Comparison of ENCODE assay signal across 8 cellular contexts in genomic region chr13:32587774-32588165, GRCh38. TPM values are rescaled to one million over a fixed set of nuclear protein-coding genes. Genes with fewer than 3 reads are reported as not detected.
A peak's percentile ranks its signal among the peaks of the same experiment; 100 is the strongest.
DNase-seq lines count a peak whose midpoint lies in the region; ATAC-seq lines count a peak whose summit lies in the region.

No MANE protein-coding gene starts in this region.

- H3K27me3 Mint-ChIP-seq in activated CD4-positive, alpha-beta T cell treated with anti-CD3 and anti-CD28 coated beads, Interleukin-2, amount 10 ng/mL, durations not matched to agents 7 days and 5 days: peaks cover 10% of the 10 kb centered on the region
- no peaks in the 10 kb centered on the region for H3K27me3 Mint-ChIP-seq in naive thymus-derived CD8-positive, alpha-beta T cell

- ATAC-seq in naive thymus-derived CD8-positive, alpha-beta T cell: no peak
- no peak for ATAC-seq in activated CD4-positive, CD25-positive, alpha-beta regulatory T cell treated with anti-CD3 and anti-CD28 coated beads, Interleukin-2, amount 50 U/mL, for 24 hours

- no peaks in the 10 kb centered on the region for H3K36me3 ChIP-seq in effector memory CD4-positive, alpha-beta T cell (ENCODE audit: control insufficient read depth, insufficient read depth, low read length)

- no peak for DNase-seq in activated CD4-positive, alpha-beta T cell treated with anti-CD3 and anti-CD28 coated beads, Interleukin-2, amount 10 ng/mL, durations not matched to agents 7 days and 5 days
- no peak for DNase-seq in activated CD4-positive, alpha-beta T cell treated with anti-CD3 and anti-CD28 coated beads for 1 hour
- peak; percentile 54 for DNase-seq in OCI-M1 (lab: John Stamatoyannopoulos, UW)
- DNase-seq in effector memory CD4-positive, alpha-beta T cell: no peak
- peak in 1 of 10 donors; percentile 7 for DNase-seq in naive thymus-derived CD8-positive, alpha-beta T cell
- no peak for DNase-seq in D341Med (ENCODE audit: low spot score)
- DNase-seq in NCI-H2196 treated with DMSO at 0.1 percent for 48 hours (lab: John Stamatoyannopoulos, UW; ENCODE audit: unreplicated experiment): no peak

- no peaks in the 10 kb centered on the region for H3K9me3 Mint-ChIP-seq in activated CD4-positive, alpha-beta T cell treated with anti-CD3 and anti-CD28 coated beads, Interleukin-2, amount 10 ng/mL, durations not matched to agents 7 days and 5 days
- H3K9me3 Mint-ChIP-seq in naive thymus-derived CD8-positive, alpha-beta T cell: peaks cover 0 to 2% (median 0%) of the 10 kb centered on the region in 9 donors

- H3K4me1 ChIP-seq in effector memory CD4-positive, alpha-beta T cell (ENCODE audit: control insufficient read depth, insufficient read depth, low read length, poor library complexity, severe bottlenecking): peaks cover 11% of the 10 kb centered on the region

- peaks cover 4% of the 10 kb centered on the region for H3K36me3 Mint-ChIP-seq in activated CD4-positive, alpha-beta T cell treated with anti-CD3 and anti-CD28 coated beads, Interleukin-2, amount 10 ng/mL, durations not matched to agents 7 days and 5 days (ENCODE audit: low read depth)
- H3K36me3 Mint-ChIP-seq in naive thymus-derived CD8-positive, alpha-beta T cell: no peaks in the 10 kb centered on the region

- POLR2A ChIA-PET in activated CD4-positive, alpha-beta T cell treated with anti-CD3 and anti-CD28 coated beads, Interleukin-2, amount 10 ng/mL, durations not matched to agents 7 days and 5 days (lab: Charles Lee): interaction anchor here (0.6 to 0.9 kb wide), 2 partner anchors 54 to 81 kb away, joined by 3 read pairs; no protein-coding TSS in a partner anchor
- POLR2A ChIA-PET in naive thymus-derived CD8-positive, alpha-beta T cell (lab: Charles Lee): interaction anchor here (1.0 to 1.4 kb wide), 6 partner anchors 49 to 955 kb away, joined by 3 to 7 read pairs (median 6); partner anchors contain the start of gene N4BP2L2

- peak overlapping the region; percentile 95 for H3K4me3 Mint-ChIP-seq in activated CD4-positive, alpha-beta T cell treated with anti-CD3 and anti-CD28 coated beads, Interleukin-2, amount 10 ng/mL, durations not matched to agents 7 days and 5 days
- H3K4me3 Mint-ChIP-seq in naive thymus-derived CD8-positive, alpha-beta T cell: peak overlapping the region; percentile 93 to 99 (median 97)

- H3K27ac Mint-ChIP-seq in activated CD4-positive, alpha-beta T cell treated with anti-CD3 and anti-CD28 coated beads, Interleukin-2, amount 10 ng/mL, durations not matched to agents 7 days and 5 days: peak overlapping the region; percentile 95
- H3K27ac Mint-ChIP-seq in naive thymus-derived CD8-positive, alpha-beta T cell: peak overlapping the region; percentile 94 to 98 (median 96)

- no peaks in the 10 kb centered on the region for H3K9me3 ChIP-seq in effector memory CD4-positive, alpha-beta T cell (ENCODE audit: control insufficient read depth, low read length)

- H3K27me3 ChIP-seq in effector memory CD4-positive, alpha-beta T cell (replicated peaks; ENCODE audit: control insufficient read depth, insufficient read depth, low read length, poor library complexity, severe bottlenecking): no peaks in the 10 kb centered on the region

- H3K4me3 ChIP-seq in effector memory CD4-positive, alpha-beta T cell (ENCODE audit: insufficient read depth, low read depth, low read length, poor library complexity, severe bottlenecking): peak overlapping the region; percentile 87

- H3K4me1 Mint-ChIP-seq in activated CD4-positive, alpha-beta T cell treated with anti-CD3 and anti-CD28 coated beads, Interleukin-2, amount 10 ng/mL, durations not matched to agents 7 days and 5 days: peaks cover 43% of the 10 kb centered on the region
- H3K4me1 Mint-ChIP-seq in naive thymus-derived CD8-positive, alpha-beta T cell: peaks cover 36 to 57% (median 54%) of the 10 kb centered on the region in 4 donors

- CTCF ChIA-PET in activated CD4-positive, alpha-beta T cell treated with anti-CD3 and anti-CD28 coated beads, Interleukin-2, amount 10 ng/mL, durations not matched to agents 7 days and 5 days (lab: Charles Lee): interaction anchor here (0.5 to 1.2 kb wide), 8 partner anchors 9 to 955 kb away, joined by 3 to 7 read pairs (median 3); partner anchors contain the start of gene N4BP2L2

- peak overlapping the region; percentile 67 for H3K27ac ChIP-seq in effector memory CD4-positive, alpha-beta T cell (ENCODE audit: insufficient read depth, low read length, poor library complexity, severe bottlenecking)

RNA-seq across cellular contexts. Expression of gene PDS5B, which starts 1.5 kb away (rescaled TPM):
- total RNA-seq in activated CD4-positive, alpha-beta T cell treated with anti-CD3 and anti-CD28 coated beads, Interleukin-2, amount 10 ng/mL, durations not matched to agents 7 days and 5 days: 10 to 100 TPM; 77.6 to 92.3 TPM
- total RNA-seq in naive thymus-derived CD8-positive, alpha-beta T cell: 10 to 100 TPM; 68.1 to 71.6 TPM
- 10 to 100 TPM; 32.0 to 38.1 (median 34.7) TPM for polyA plus RNA-seq in naive thymus-derived CD8-positive, alpha-beta T cell

RNA-seq across cellular contexts. Expression of gene N4BP2L2, which starts 49.2 kb away (rescaled TPM):
- total RNA-seq in activated CD4-positive, alpha-beta T cell treated with anti-CD3 and anti-CD28 coated beads, Interleukin-2, amount 10 ng/mL, durations not matched to agents 7 days and 5 days: 100 to 1,000 TPM; 134 to 136 TPM
- 100 to 1,000 TPM; 332 to 395 TPM for total RNA-seq in naive thymus-derived CD8-positive, alpha-beta T cell
- polyA plus RNA-seq in naive thymus-derived CD8-positive, alpha-beta T cell: 100 to 1,000 TPM; 126 to 186 (median 168) TPM
